1 cellular context compared by ENCODE assay signal in genomic region chr10:98265403-98266378, GRCh38.
TF ChIP-seq lines count a peak whose summit lies in the region.

No MANE protein-coding gene starts in this region.

TF ChIP-seq in Ishikawa, 13 proteins besides CTCF, POLR2A, EP300 and RAD21 (continued from another document):
- peak; percentile 77 for TF ChIP-seq USF1 (IDR thresholded peaks at IDR 0.05)
- TF ChIP-seq TCF12 (IDR thresholded peaks at IDR 0.05; ENCODE audit: low read depth): peak; percentile 56
TF ChIP-seq in Ishikawa: peak in this region for 7.
